Comparison of ENCODE assay signal across 14 cellular contexts in the genomic region with DNA sequence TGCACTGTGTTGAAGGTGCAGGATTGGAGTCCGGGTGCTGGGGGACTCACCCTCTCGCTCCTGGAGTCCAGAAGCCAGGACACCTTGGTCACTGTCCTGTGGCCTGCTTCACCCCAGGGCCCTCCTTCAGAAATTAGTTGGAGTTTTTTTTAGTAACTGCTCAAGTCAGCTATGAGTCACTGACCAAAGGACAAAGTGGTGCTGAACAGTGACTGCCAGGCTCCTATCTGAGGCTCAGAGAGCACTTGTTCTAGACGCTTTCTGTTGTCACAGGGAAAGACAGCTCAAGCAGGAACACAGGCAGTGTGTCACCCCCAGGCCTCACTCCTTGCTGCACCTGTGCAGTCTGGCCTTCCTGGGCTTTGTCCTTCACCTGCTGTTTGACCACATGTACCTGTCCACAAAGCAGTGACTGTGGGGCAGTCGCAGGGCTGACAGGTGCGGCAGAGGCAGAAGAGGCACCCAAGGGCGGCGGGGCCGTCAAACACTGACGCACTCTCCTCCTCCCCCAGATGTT. TPM values are rescaled to one million over a fixed set of nuclear protein-coding genes. Genes with fewer than 3 reads are reported as not detected.
DNase-seq lines count a peak whose midpoint lies in the region; ATAC-seq and TF ChIP-seq lines count a peak whose summit lies in the region.
"Had no signal": no experiment of that assay in that cellular context is flagged by ENCODE, and none has a peak within 500 bp of the region (broad histone marks: within the 10 kb centered on the region; RNA-seq: fewer than 3 reads in every experiment).

No MANE protein-coding gene starts in this region.

- H3K9me2 ChIP-seq in PC-9 (ENCODE audit: insufficient read depth): no peaks in the 10 kb centered on the region

- H3K27me3 ChIP-seq in right cardiac atrium (ENCODE audit: control insufficient read depth, insufficient read depth) (no peaks in the 10 kb centered on the region), PC-9 (ENCODE audit: insufficient read depth, low read depth) (no peaks in the 10 kb centered on the region)
- H3K27me3 ChIP-seq: BLaER1, right lobe of liver had no signal

- H4K20me1 ChIP-seq in PC-9 (ENCODE audit: insufficient read depth): no peaks in the 10 kb centered on the region

- H3K4me3 ChIP-seq in right cardiac atrium (ENCODE audit: low read length) (no peak overlapping the region), PC-9 (no peak overlapping the region)
- H3K4me3 ChIP-seq: BLaER1, coronary artery, right lobe of liver had no signal

- peaks cover 8% of the 10 kb centered on the region for H3K27me3 Mint-ChIP-seq in HFFc6 (ENCODE audit: insufficient read depth)
- H3K27me3 Mint-ChIP-seq in activated CD4-positive, alpha-beta memory T cell treated with anti-CD3 and anti-CD28 coated beads for 36 hours: no peaks in the 10 kb centered on the region

- peak overlapping the region; percentile 50 for H3K4me3 Mint-ChIP-seq in HFFc6
- H3K4me3 Mint-ChIP-seq in activated CD4-positive, alpha-beta memory T cell treated with anti-CD3 and anti-CD28 coated beads for 36 hours: no peak overlapping the region

- DNase-seq in A172 (ENCODE audit: low spot score) (peak; percentile 83), HFFc6 (peak; percentile 48), RWPE1 (ENCODE audit: low spot score) (no peak), right cardiac atrium (peak in 1 of 3 donors; percentile 57), posterior vena cava (ENCODE audit: low spot score) (no peak), SIG-M5 treated with dmso at 0.1 percent for 504 hours (lab: John Stamatoyannopoulos, UW; ENCODE audit: unreplicated experiment) (no peak), PC-9 (no peak)
- DNase-seq in activated CD4-positive, alpha-beta memory T cell treated with anti-CD3 and anti-CD28 coated beads for 36 hours: no peak
- DNase-seq: activated effector memory CD4-positive, alpha-beta T cell treated with anti-CD3 and anti-CD28 coated beads, Interleukin-2, amount 50 U/mL, for 16 hours; glutamatergic neuron; NCI-H1048; right lobe of liver had no signal

- H3K36me3 Mint-ChIP-seq in HFFc6 (ENCODE audit: low read depth): peaks cover 37% of the 10 kb centered on the region
- H3K36me3 Mint-ChIP-seq in activated CD4-positive, alpha-beta memory T cell treated with anti-CD3 and anti-CD28 coated beads for 36 hours: peaks cover 13% of the 10 kb centered on the region

- no peaks in the 10 kb centered on the region for H3K9me3 Mint-ChIP-seq in HFFc6
- H3K9me3 Mint-ChIP-seq in activated CD4-positive, alpha-beta memory T cell treated with anti-CD3 and anti-CD28 coated beads for 36 hours: no peaks in the 10 kb centered on the region

- POLR2A ChIA-PET in RWPE1 (lab: Yijun Ruan, JAX; ENCODE audit: low non-redundant PET): no interaction called here
- POLR2A ChIA-PET in activated CD4-positive, alpha-beta memory T cell treated with anti-CD3 and anti-CD28 coated beads for 36 hours (lab: Charles Lee): no interaction called here
- POLR2A ChIA-PET in PC-9 (lab: Charles Lee; ENCODE audit: unreplicated experiment): interaction anchor here (0.6 kb wide), 2 partner anchors 86 to 155 kb away, joined by 3 to 14 read pairs; no protein-coding TSS in a partner anchor

- H3K4me1 Mint-ChIP-seq in HFFc6 (ENCODE audit: low read depth): peaks cover 55% of the 10 kb centered on the region
- peaks cover 25% of the 10 kb centered on the region for H3K4me1 Mint-ChIP-seq in activated CD4-positive, alpha-beta memory T cell treated with anti-CD3 and anti-CD28 coated beads for 36 hours (ENCODE audit: low read depth)

- peak in 1 of 2 donors; percentile 2 for ATAC-seq in right cardiac atrium

- TF ChIP-seq CTCF in HFFc6 (IDR thresholded peaks at IDR 0.05): no peak
- no peak for TF ChIP-seq CTCF in RWPE1 (conservative IDR thresholded peaks at IDR 0.05; ENCODE audit: low read depth)
- no peak for TF ChIP-seq CTCF in PC-9 (conservative IDR thresholded peaks at IDR 0.05)

- 80% methylated on average over 9 of the region's 9 CpGs for WGBS in right cardiac atrium

- peak overlapping the region; percentile 72 for H3K27ac Mint-ChIP-seq in HFFc6
- no peak overlapping the region for H3K27ac Mint-ChIP-seq in activated CD4-positive, alpha-beta memory T cell treated with anti-CD3 and anti-CD28 coated beads for 36 hours

- peak overlapping the region; percentile 96 for H3K27ac ChIP-seq in RWPE1
- peak overlapping the region; percentile 36 for H3K27ac ChIP-seq in right cardiac atrium (ENCODE audit: low read length)
- no peak overlapping the region for H3K27ac ChIP-seq in PC-9
- H3K27ac ChIP-seq: BLaER1, right lobe of liver had no signal

- intact Hi-C loops in right cardiac atrium (cut with DNase I): no loop called here
- intact Hi-C loops in posterior vena cava (cut with DNase I): loop anchor here in 1 of 2 donors (5.0 kb wide), 1 partner anchor 46 kb away; no protein-coding TSS in a partner anchor
- intact Hi-C loops in activated CD4-positive, alpha-beta memory T cell treated with anti-CD3 and anti-CD28 coated beads for 36 hours (cut with micrococcal nuclease): no loop called here
- intact Hi-C loops in PC-9 (cut with micrococcal nuclease; ENCODE audit: unreplicated experiment): no loop called here

- peaks cover 5% of the 10 kb centered on the region; the same call in 1 of the 2 replicates for H3K79me2 ChIP-seq in PC-9 (ENCODE audit: low read depth)

- no peak overlapping the region for H3K4me2 ChIP-seq in PC-9
- H3K4me2 ChIP-seq: BLaER1 had no signal

- H3K4me1 ChIP-seq in right cardiac atrium (ENCODE audit: control insufficient read depth, insufficient read depth, low read length) (peaks cover 11% of the 10 kb centered on the region), PC-9 (replicated peaks; ENCODE audit: insufficient read depth) (peaks cover 10% of the 10 kb centered on the region)

- H3K36me3 ChIP-seq in PC-9 (ENCODE audit: low read depth): no peaks in the 10 kb centered on the region

- no peak overlapping the region for H2AFZ ChIP-seq in PC-9

- BruUV-seq in PC-9 (replicated peaks; lab: Mats Ljungman, UMichigan): no TSS peak

- CTCF ChIA-PET in RWPE1 (lab: Yijun Ruan, JAX): interaction anchor here (0.6 to 1.1 kb wide), 4 partner anchors 11 to 100 kb away, joined by 3 to 4 read pairs (median 3); no protein-coding TSS in a partner anchor
- CTCF ChIA-PET in activated CD4-positive, alpha-beta memory T cell treated with anti-CD3 and anti-CD28 coated beads for 36 hours (lab: Charles Lee): no interaction called here
- CTCF ChIA-PET in PC-9 (lab: Charles Lee): interaction anchor here (0.6 to 0.9 kb wide), 2 partner anchors 8 to 10 kb away, joined by 3 to 14 read pairs; no protein-coding TSS in a partner anchor

- H3K9me3 ChIP-seq in right cardiac atrium (ENCODE audit: control insufficient read depth, low read length) (no peaks in the 10 kb centered on the region), PC-9 (ENCODE audit: insufficient read depth, low read depth) (no peaks in the 10 kb centered on the region)
- H3K9me3 ChIP-seq: BLaER1, right lobe of liver had no signal

- H3F3A ChIP-seq in PC-9 (ENCODE audit: insufficient read depth, low read depth): peaks cover 36% of the 10 kb centered on the region

RNA-seq across cellular contexts. Expression of a gene that starts 4.1 kb away (rescaled TPM):
- total RNA-seq in A172 (2014; rRNA removed; shearing (Covaris generic)): 29.7 and 39.9 TPM in 2 replicates
- 10 to 100 TPM; 21.9 to 27.7 (median 23.9) TPM for total RNA-seq in HFFc6 (2021; fragmentation: NEBNext Ultra II Directional; extraction: Animal tissue kit (Norgen Biotek cat#: 25700))
- 10 to 100 TPM; 12.0 to 15.3 (median 13.5) TPM for total RNA-seq in right cardiac atrium
- 13.0 TPM for polyA plus RNA-seq in right cardiac atrium
- 10 to 100 TPM; 18.9 TPM for total RNA-seq in posterior vena cava
- 10 to 100 TPM; 33.5 to 39.7 TPM for total RNA-seq in activated CD4-positive, alpha-beta memory T cell treated with anti-CD3 and anti-CD28 coated beads for 36 hours
- total RNA-seq in PC-9 (2021): 34.0 and 43.8 TPM in 2 replicates

RNA-seq across cellular contexts. Expression of a gene that starts 28.1 kb away (rescaled TPM):
- total RNA-seq in A172 (2014; rRNA removed; shearing (Covaris generic)): 0.81 and 1.7 TPM in 2 replicates
- 1 to 10 TPM in 3 of 6 experiments, under 1 TPM in 3; 0.71 to 1.4 (median 0.99) TPM for total RNA-seq in HFFc6 (2021; fragmentation: NEBNext Ultra II Directional; extraction: Animal tissue kit (Norgen Biotek cat#: 25700))
- under 1 TPM; 0.45 to 0.63 (median 0.53) TPM for total RNA-seq in right cardiac atrium
- 0.48 TPM for polyA plus RNA-seq in right cardiac atrium
- 1 to 10 TPM; 1.6 to 2.0 TPM for total RNA-seq in posterior vena cava
- total RNA-seq in activated CD4-positive, alpha-beta memory T cell treated with anti-CD3 and anti-CD28 coated beads for 36 hours: under 1 TPM; 0.33 to 0.46 TPM
- 4.3 and 11.5 TPM in 2 replicates for total RNA-seq in PC-9 (2021)

RNA-seq across cellular contexts. Expression of a gene that starts 43.6 kb away (rescaled TPM):
- total RNA-seq in A172 (2014; rRNA removed; shearing (Covaris generic)): 5,134 and 6,456 TPM in 2 replicates
- over 10,000 TPM in 3 of 6 experiments, 1,000 to 10,000 TPM in 3; 7,891 to 11,135 (median 9,908) TPM for total RNA-seq in HFFc6 (2021; fragmentation: NEBNext Ultra II Directional; extraction: Animal tissue kit (Norgen Biotek cat#: 25700))
- 100 to 1,000 TPM; 347 to 772 (median 510) TPM for total RNA-seq in right cardiac atrium
- polyA plus RNA-seq in right cardiac atrium: 410 TPM
- 1,000 to 10,000 TPM; 1,410 to 1,809 TPM for total RNA-seq in posterior vena cava
- 1,000 to 10,000 TPM; 3,773 to 3,928 TPM for total RNA-seq in activated CD4-positive, alpha-beta memory T cell treated with anti-CD3 and anti-CD28 coated beads for 36 hours
- total RNA-seq in PC-9 (2021): 3,629 and 4,502 TPM in 2 replicates

Comparison
In these comparisons a context has a peak if more than half of its experiments do, and no peak if none do; other contexts are left out.
1. DNase-seq: peak in A172 (single experiment) and HFFc6 (single experiment); none in RWPE1 (single experiment), posterior vena cava (single experiment), activated CD4-positive, alpha-beta memory T cell treated with anti-CD3 and anti-CD28 coated beads for 36 hours (single experiment), SIG-M5 treated with dmso at 0.1 percent for 504 hours (single experiment) and PC-9 (0 of 2).